In the genomic region with DNA sequence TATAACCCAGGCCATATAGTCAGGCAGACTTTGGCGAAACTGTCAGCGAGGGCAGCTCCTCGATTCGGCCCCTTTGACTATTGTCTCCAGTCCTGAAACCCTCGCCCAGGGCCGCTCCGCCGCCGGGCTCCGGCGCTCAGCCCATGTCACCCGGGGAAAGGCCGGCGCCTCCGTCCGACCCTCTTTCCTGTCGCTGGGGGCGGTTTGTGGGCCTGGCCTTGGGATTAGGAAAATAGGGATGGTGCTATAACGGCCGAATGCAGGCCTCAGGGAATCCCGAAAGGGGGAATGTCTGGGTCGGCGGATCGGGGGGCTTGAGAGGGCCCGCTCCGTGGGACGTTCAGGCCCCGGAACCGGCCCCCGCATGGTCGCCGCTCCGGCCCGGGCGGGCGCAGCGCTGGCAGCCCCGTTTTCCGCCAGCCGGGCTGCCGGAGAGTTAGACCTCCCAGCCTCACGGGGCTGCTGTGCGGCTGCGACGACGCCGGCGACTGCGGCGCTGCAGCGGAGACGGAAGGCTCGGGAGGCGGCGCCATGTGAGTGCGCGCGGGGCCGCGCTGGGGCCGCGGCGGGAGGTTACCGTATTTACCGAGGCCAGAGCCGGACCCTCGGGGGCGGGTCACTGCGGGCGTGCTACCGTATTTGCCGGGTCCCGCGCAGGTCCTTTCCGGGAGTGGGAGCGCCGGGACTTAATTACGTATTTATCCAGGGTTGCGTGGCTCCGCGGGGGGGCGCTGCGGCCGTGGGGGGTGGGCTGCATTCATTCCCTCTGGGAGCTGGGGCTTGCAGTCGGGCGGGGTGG, we compare ENCODE assay signal across 1 cellular context.
TF ChIP-seq lines count a peak whose summit lies in the region.

No MANE protein-coding gene starts in this region.

TF ChIP-seq in HepG2, 621 proteins besides CTCF, POLR2A, EP300 and RAD21 (continued from another document and continues in another):
- TF ChIP-seq LCORL (IDR thresholded peaks at IDR 0.05) (no peak), LCORL (CRISPR knock-in tag; IDR thresholded peaks at IDR 0.05) (peak; percentile 30; the same call in 1 of the 2 replicates), ZBTB44 (CRISPR knock-in tag; IDR thresholded peaks at IDR 0.05) (0 out of 2 replicates have a peak, but pooled peaks have one; percentile 70), ZNF567 (CRISPR knock-in tag; IDR thresholded peaks at IDR 0.05; ENCODE audit: borderline replicate concordance) (no peak), ZSCAN21 (CRISPR knock-in tag; IDR thresholded peaks at IDR 0.05; ENCODE audit: borderline replicate concordance) (peak; percentile 51; the same call in 1 of the 2 replicates), ZNF660 (CRISPR knock-in tag; IDR thresholded peaks at IDR 0.05; ENCODE audit: borderline replicate concordance, low read depth) (no peak), GTF3A (CRISPR knock-in tag; conservative IDR thresholded peaks at IDR 0.05) (0 out of 2 replicates have a peak, but pooled peaks have one; percentile 27), ZBTB3 (CRISPR knock-in tag; IDR thresholded peaks at IDR 0.05; ENCODE audit: borderline replicate concordance, low read depth) (0 out of 2 replicates have a peak, but pooled peaks have one; percentile 67), EHMT2 (IDR thresholded peaks at IDR 0.05; ENCODE audit: borderline replicate concordance, low read depth, low read length) (no peak), NFKB2 (CRISPR knock-in tag; IDR thresholded peaks at IDR 0.05; ENCODE audit: borderline replicate concordance) (peak; percentile 39; the same call in 1 of the 2 replicates), TBL1XR1 (IDR thresholded peaks at IDR 0.05; ENCODE audit: borderline replicate concordance, low read length, partially characterized antibody) (peak; percentile 78), HDAC6 (IDR thresholded peaks at IDR 0.05; ENCODE audit: low read depth, low read length) (no peak), ZKSCAN1 (IDR thresholded peaks at IDR 0.05; ENCODE audit: low read length) (no peak), MNT (IDR thresholded peaks at IDR 0.05) (no peak), ZNF570 (CRISPR knock-in tag; IDR thresholded peaks at IDR 0.05; ENCODE audit: borderline replicate concordance) (no peak), PLSCR1 (CRISPR knock-in tag; IDR thresholded peaks at IDR 0.05; ENCODE audit: borderline replicate concordance) (no peak), NR1H2 (CRISPR knock-in tag; IDR thresholded peaks at IDR 0.05; ENCODE audit: borderline replicate concordance, low read depth) (no peak), ZNF761 (CRISPR knock-in tag; conservative IDR thresholded peaks at IDR 0.05) (peak; percentile 88), ZBTB7B (CRISPR knock-in tag; IDR thresholded peaks at IDR 0.05) (peak; percentile 79), ZNF766 (CRISPR knock-in tag; IDR thresholded peaks at IDR 0.05; ENCODE audit: borderline replicate concordance) (peak; percentile 52; the same call in 1 of the 2 replicates), MAFG (CRISPR knock-in tag; IDR thresholded peaks at IDR 0.05) (no peak), ZNF430 (CRISPR knock-in tag; IDR thresholded peaks at IDR 0.05) (no peak), KAT8 (CRISPR knock-in tag; IDR thresholded peaks at IDR 0.05) (no peak), ZMYM2 (CRISPR knock-in tag; IDR thresholded peaks at IDR 0.05) (no peak), ZNF703 (CRISPR knock-in tag; IDR thresholded peaks at IDR 0.05; ENCODE audit: borderline replicate concordance) (peak; percentile 36; the same call in 1 of the 2 replicates), ZNF12 (CRISPR knock-in tag; IDR thresholded peaks at IDR 0.05) (no peak; the same call in none of the 2 replicates), ATF7-NPFF (CRISPR knock-in tag; IDR thresholded peaks at IDR 0.05; ENCODE audit: low read depth) (peak; percentile 80; the same call in 1 of the 2 replicates), SAP130 (CRISPR knock-in tag; IDR thresholded peaks at IDR 0.05; ENCODE audit: low read depth) (peak; percentile 84), ZNF496 (CRISPR knock-in tag; IDR thresholded peaks at IDR 0.05; ENCODE audit: insufficient replicate concordance) (no peak), XRCC5 (optimal IDR thresholded peaks at IDR 0.05; ENCODE audit: low read length) (peak; percentile 68), TBP (CRISPR knock-in tag; IDR thresholded peaks at IDR 0.05) (no peak), POGZ (CRISPR knock-in tag; IDR thresholded peaks at IDR 0.05) (peak; percentile 76; the same call in 1 of the 2 replicates), ZSCAN30 (CRISPR knock-in tag; IDR thresholded peaks at IDR 0.05) (peak; percentile 92), ZNF589 (CRISPR knock-in tag; conservative IDR thresholded peaks at IDR 0.05) (peak; percentile 83; the same call in 1 of the 2 replicates), SSRP1 (CRISPR knock-in tag; IDR thresholded peaks at IDR 0.05) (no peak), ZNF577 (CRISPR knock-in tag; IDR thresholded peaks at IDR 0.05; ENCODE audit: borderline replicate concordance, low read depth) (no peak), CENPX (CRISPR knock-in tag; IDR thresholded peaks at IDR 0.05) (no peak), RFX1 (IDR thresholded peaks at IDR 0.05) (no peak), ZNF562 (CRISPR knock-in tag; IDR thresholded peaks at IDR 0.05; ENCODE audit: borderline replicate concordance) (no peak), ZFY (CRISPR knock-in tag; IDR thresholded peaks at IDR 0.05) (peak; percentile 91), SPEN (CRISPR knock-in tag; IDR thresholded peaks at IDR 0.05; ENCODE audit: low read depth) (peak; percentile 84), ZNF235 (CRISPR knock-in tag; IDR thresholded peaks at IDR 0.05; ENCODE audit: borderline replicate concordance) (peak; percentile 83)
- TF ChIP-seq, protein P1, sequence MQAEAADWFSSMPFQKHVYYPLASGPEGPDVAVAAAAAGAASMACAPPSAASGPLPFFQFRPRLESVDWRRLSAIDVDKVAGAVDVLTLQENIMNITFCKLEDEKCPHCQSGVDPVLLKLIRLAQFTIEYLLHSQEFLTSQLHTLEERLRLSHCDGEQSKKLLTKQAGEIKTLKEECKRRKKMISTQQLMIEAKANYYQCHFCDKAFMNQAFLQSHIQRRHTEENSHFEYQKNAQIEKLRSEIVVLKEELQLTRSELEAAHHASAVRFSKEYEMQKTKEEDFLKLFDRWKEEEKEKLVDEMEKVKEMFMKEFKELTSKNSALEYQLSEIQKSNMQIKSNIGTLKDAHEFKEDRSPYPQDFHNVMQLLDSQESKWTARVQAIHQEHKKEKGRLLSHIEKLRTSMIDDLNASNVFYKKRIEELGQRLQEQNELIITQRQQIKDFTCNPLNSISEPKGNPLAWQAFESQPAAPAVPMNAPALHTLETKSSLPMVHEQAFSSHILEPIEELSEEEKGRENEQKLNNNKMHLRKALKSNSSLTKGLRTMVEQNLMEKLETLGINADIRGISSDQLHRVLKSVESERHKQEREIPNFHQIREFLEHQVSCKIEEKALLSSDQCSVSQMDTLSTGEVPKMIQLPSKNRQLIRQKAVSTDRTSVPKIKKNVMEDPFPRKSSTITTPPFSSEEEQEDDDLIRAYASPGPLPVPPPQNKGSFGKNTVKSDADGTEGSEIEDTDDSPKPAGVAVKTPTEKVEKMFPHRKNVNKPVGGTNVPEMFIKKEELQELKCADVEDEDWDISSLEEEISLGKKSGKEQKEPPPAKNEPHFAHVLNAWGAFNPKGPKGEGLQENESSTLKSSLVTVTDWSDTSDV (CRISPR knock-in tag; IDR thresholded peaks at IDR 0.05) = peak; percentile 30; the same call in 1 of the 2 replicates
- TF ChIP-seq, protein P2, sequence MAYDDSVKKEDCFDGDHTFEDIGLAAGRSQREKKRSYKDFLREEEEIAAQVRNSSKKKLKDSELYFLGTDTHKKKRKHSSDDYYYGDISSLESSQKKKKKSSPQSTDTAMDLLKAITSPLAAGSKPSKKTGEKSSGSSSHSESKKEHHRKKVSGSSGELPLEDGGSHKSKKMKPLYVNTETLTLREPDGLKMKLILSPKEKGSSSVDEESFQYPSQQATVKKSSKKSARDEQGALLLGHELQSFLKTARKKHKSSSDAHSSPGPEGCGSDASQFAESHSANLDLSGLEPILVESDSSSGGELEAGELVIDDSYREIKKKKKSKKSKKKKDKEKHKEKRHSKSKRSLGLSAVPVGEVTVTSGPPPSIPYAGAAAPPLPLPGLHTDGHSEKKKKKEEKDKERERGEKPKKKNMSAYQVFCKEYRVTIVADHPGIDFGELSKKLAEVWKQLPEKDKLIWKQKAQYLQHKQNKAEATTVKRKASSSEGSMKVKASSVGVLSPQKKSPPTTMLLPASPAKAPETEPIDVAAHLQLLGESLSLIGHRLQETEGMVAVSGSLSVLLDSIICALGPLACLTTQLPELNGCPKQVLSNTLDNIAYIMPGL (CRISPR knock-in tag; IDR thresholded peaks at IDR 0.05; ENCODE audit: borderline replicate concordance in 1 of 2, low read depth in 1 of 2) = peak in 1 of 2 experiments; percentile 92; a peak in 2 of 4 replicates
- TF ChIP-seq, protein P3, sequence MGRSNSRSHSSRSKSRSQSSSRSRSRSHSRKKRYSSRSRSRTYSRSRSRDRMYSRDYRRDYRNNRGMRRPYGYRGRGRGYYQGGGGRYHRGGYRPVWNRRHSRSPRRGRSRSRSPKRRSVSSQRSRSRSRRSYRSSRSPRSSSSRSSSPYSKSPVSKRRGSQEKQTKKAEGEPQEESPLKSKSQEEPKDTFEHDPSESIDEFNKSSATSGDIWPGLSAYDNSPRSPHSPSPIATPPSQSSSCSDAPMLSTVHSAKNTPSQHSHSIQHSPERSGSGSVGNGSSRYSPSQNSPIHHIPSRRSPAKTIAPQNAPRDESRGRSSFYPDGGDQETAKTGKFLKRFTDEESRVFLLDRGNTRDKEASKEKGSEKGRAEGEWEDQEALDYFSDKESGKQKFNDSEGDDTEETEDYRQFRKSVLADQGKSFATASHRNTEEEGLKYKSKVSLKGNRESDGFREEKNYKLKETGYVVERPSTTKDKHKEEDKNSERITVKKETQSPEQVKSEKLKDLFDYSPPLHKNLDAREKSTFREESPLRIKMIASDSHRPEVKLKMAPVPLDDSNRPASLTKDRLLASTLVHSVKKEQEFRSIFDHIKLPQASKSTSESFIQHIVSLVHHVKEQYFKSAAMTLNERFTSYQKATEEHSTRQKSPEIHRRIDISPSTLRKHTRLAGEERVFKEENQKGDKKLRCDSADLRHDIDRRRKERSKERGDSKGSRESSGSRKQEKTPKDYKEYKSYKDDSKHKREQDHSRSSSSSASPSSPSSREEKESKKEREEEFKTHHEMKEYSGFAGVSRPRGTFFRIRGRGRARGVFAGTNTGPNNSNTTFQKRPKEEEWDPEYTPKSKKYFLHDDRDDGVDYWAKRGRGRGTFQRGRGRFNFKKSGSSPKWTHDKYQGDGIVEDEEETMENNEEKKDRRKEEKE (IDR thresholded peaks at IDR 0.05) = no peak
- TF ChIP-seq, protein P4, sequence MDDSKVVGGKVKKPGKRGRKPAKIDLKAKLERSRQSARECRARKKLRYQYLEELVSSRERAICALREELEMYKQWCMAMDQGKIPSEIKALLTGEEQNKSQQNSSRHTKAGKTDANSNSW (CRISPR knock-in tag; IDR thresholded peaks at IDR 0.05; ENCODE audit: borderline replicate concordance) = no peak
- TF ChIP-seq, protein P5, sequence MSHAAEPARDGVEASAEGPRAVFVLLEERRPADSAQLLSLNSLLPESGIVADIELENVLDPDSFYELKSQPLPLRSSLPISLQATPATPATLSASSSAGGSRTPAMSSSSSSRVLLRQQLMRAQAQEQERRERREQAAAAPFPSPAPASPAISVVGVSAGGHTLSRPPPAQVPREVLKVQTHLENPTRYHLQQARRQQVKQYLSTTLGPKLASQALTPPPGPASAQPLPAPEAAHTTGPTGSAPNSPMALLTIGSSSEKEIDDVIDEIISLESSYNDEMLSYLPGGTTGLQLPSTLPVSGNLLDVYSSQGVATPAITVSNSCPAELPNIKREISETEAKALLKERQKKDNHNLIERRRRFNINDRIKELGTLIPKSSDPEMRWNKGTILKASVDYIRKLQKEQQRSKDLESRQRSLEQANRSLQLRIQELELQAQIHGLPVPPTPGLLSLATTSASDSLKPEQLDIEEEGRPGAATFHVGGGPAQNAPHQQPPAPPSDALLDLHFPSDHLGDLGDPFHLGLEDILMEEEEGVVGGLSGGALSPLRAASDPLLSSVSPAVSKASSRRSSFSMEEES (CRISPR knock-in tag; IDR thresholded peaks at IDR 0.05) = no peak
- TF ChIP-seq, protein P6, sequence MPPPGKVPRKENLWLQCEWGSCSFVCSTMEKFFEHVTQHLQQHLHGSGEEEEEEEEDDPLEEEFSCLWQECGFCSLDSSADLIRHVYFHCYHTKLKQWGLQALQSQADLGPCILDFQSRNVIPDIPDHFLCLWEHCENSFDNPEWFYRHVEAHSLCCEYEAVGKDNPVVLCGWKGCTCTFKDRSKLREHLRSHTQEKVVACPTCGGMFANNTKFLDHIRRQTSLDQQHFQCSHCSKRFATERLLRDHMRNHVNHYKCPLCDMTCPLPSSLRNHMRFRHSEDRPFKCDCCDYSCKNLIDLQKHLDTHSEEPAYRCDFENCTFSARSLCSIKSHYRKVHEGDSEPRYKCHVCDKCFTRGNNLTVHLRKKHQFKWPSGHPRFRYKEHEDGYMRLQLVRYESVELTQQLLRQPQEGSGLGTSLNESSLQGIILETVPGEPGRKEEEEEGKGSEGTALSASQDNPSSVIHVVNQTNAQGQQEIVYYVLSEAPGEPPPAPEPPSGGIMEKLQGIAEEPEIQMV (CRISPR knock-in tag; IDR thresholded peaks at IDR 0.05; ENCODE audit: low read depth) = no peak
